In genomic region chr13:99398916-99399622, GRCh38 we compare ENCODE assay signal across 19 cellular contexts.
DNase-seq lines count a peak whose midpoint lies in the region; ATAC-seq lines count a peak whose summit lies in the region.
"Had no signal": no experiment of that assay in that cellular context is flagged by ENCODE, and none has a peak within 500 bp of the region (broad histone marks: within the 10 kb centered on the region; RNA-seq: fewer than 3 reads in every experiment).

No MANE protein-coding gene starts in this region.

- CTCF ChIA-PET in activated CD4-positive, alpha-beta T cell treated with anti-CD3 and anti-CD28 coated beads, Interleukin-2, amount 10 ng/mL, durations not matched to agents 7 days and 5 days (lab: Charles Lee), result interaction anchor here (1.3 to 3.2 kb wide), 3 partner anchors 11 to 38 kb away, joined by 3 to 12 read pairs (median 11); no protein-coding TSS in a partner anchor

- H3K9me3 Mint-ChIP-seq in activated CD4-positive, alpha-beta T cell treated with anti-CD3 and anti-CD28 coated beads, Interleukin-2, amount 10 ng/mL, durations not matched to agents 7 days and 5 days, result peaks cover 6% of the 10 kb centered on the region
- H3K9me3 Mint-ChIP-seq in stimulated activated naive CD8-positive, alpha-beta T cell treated with anti-CD3 and anti-CD28 coated beads, Interleukin-15, Interleukin-2, amounts not matched to agents 100 ng/mL and 50 ng/mL, for 24 hours, result peaks cover 5% of the 10 kb centered on the region
- H3K9me3 Mint-ChIP-seq in naive thymus-derived CD8-positive, alpha-beta T cell, result no peaks in the 10 kb centered on the region
- H3K9me3 Mint-ChIP-seq in activated T-helper 17 cell treated with anti-CD3 and anti-CD28 coated beads, Interleukin-2, amount 50 U/mL, for 72 hours, result no peaks in the 10 kb centered on the region

- H3K4me1 Mint-ChIP-seq in activated CD4-positive, alpha-beta T cell treated with anti-CD3 and anti-CD28 coated beads, Interleukin-2, amount 10 ng/mL, durations not matched to agents 7 days and 5 days, result peaks cover 26% of the 10 kb centered on the region
- H3K4me1 Mint-ChIP-seq in stimulated activated naive CD8-positive, alpha-beta T cell treated with anti-CD3 and anti-CD28 coated beads, Interleukin-15, Interleukin-2, amounts not matched to agents 100 ng/mL and 50 ng/mL, for 24 hours (ENCODE audit: low read depth), result peaks cover 83% of the 10 kb centered on the region
- H3K4me1 Mint-ChIP-seq in naive thymus-derived CD8-positive, alpha-beta T cell, result peaks cover 22 to 84% (median 34%) of the 10 kb centered on the region in 4 donors
- peaks cover 11% of the 10 kb centered on the region for H3K4me1 Mint-ChIP-seq in activated T-helper 17 cell treated with anti-CD3 and anti-CD28 coated beads, Interleukin-2, amount 50 U/mL, for 72 hours

- POLR2A ChIA-PET in activated CD4-positive, alpha-beta T cell treated with anti-CD3 and anti-CD28 coated beads, Interleukin-2, amount 10 ng/mL, durations not matched to agents 7 days and 5 days (lab: Charles Lee), result no interaction called here
- POLR2A ChIA-PET in naive thymus-derived CD8-positive, alpha-beta T cell (lab: Charles Lee), result interaction anchor here (1.3 to 1.6 kb wide), 2 partner anchors 10 kb away, joined by 4 to 5 read pairs; no protein-coding TSS in a partner anchor

- H3K4me3 Mint-ChIP-seq in activated CD4-positive, alpha-beta T cell treated with anti-CD3 and anti-CD28 coated beads, Interleukin-2, amount 10 ng/mL, durations not matched to agents 7 days and 5 days, result no peak overlapping the region
- H3K4me3 Mint-ChIP-seq in stimulated activated naive CD8-positive, alpha-beta T cell treated with anti-CD3 and anti-CD28 coated beads, Interleukin-15, Interleukin-2, amounts not matched to agents 100 ng/mL and 50 ng/mL, for 24 hours, result no peak overlapping the region
- H3K4me3 Mint-ChIP-seq in naive thymus-derived CD8-positive, alpha-beta T cell, result peak overlapping the region in 3 of 10 donors; percentile 3 to 49 (median 24)
- H3K4me3 Mint-ChIP-seq in activated T-helper 17 cell treated with anti-CD3 and anti-CD28 coated beads, Interleukin-2, amount 50 U/mL, for 72 hours, result no peak overlapping the region

- H3K36me3 Mint-ChIP-seq in activated CD4-positive, alpha-beta T cell treated with anti-CD3 and anti-CD28 coated beads, Interleukin-2, amount 10 ng/mL, durations not matched to agents 7 days and 5 days (ENCODE audit: low read depth), result peaks cover 6% of the 10 kb centered on the region
- peaks cover 8% of the 10 kb centered on the region for H3K36me3 Mint-ChIP-seq in stimulated activated naive CD8-positive, alpha-beta T cell treated with anti-CD3 and anti-CD28 coated beads, Interleukin-15, Interleukin-2, amounts not matched to agents 100 ng/mL and 50 ng/mL, for 24 hours (ENCODE audit: low read depth)
- H3K36me3 Mint-ChIP-seq in naive thymus-derived CD8-positive, alpha-beta T cell, result peaks cover 0 to 8% (median 2%) of the 10 kb centered on the region in 3 donors
- no peaks in the 10 kb centered on the region for H3K36me3 Mint-ChIP-seq in activated T-helper 17 cell treated with anti-CD3 and anti-CD28 coated beads, Interleukin-2, amount 50 U/mL, for 72 hours (ENCODE audit: low read depth)

- H3K27me3 Mint-ChIP-seq in activated CD4-positive, alpha-beta T cell treated with anti-CD3 and anti-CD28 coated beads, Interleukin-2, amount 10 ng/mL, durations not matched to agents 7 days and 5 days, result no peaks in the 10 kb centered on the region
- no peaks in the 10 kb centered on the region for H3K27me3 Mint-ChIP-seq in stimulated activated naive CD8-positive, alpha-beta T cell treated with anti-CD3 and anti-CD28 coated beads, Interleukin-15, Interleukin-2, amounts not matched to agents 100 ng/mL and 50 ng/mL, for 24 hours
- no peaks in the 10 kb centered on the region for H3K27me3 Mint-ChIP-seq in naive thymus-derived CD8-positive, alpha-beta T cell
- H3K27me3 Mint-ChIP-seq in activated T-helper 17 cell treated with anti-CD3 and anti-CD28 coated beads, Interleukin-2, amount 50 U/mL, for 72 hours, result no peaks in the 10 kb centered on the region

- no peak for ATAC-seq in stimulated activated naive CD8-positive, alpha-beta T cell treated with anti-CD3 and anti-CD28 coated beads, Interleukin-15, Interleukin-2, amounts not matched to agents 100 U/mL and 50 U/mL, for 24 hours
- ATAC-seq in naive thymus-derived CD8-positive, alpha-beta T cell, result no peak
- no peak for ATAC-seq in GM21717 (IDR thresholded peaks at IDR 0.05; ENCODE audit: unreplicated experiment)
- ATAC-seq in activated T-helper 17 cell treated with anti-CD3 and anti-CD28 coated beads, Interleukin-2, amount 50 U/mL, for 72 hours (replicated peaks), result no peak
- ATAC-seq: HCT116, Panc1 had no signal

- peak overlapping the region; percentile 65 for H3K27ac Mint-ChIP-seq in activated CD4-positive, alpha-beta T cell treated with anti-CD3 and anti-CD28 coated beads, Interleukin-2, amount 10 ng/mL, durations not matched to agents 7 days and 5 days
- H3K27ac Mint-ChIP-seq in stimulated activated naive CD8-positive, alpha-beta T cell treated with anti-CD3 and anti-CD28 coated beads, Interleukin-15, Interleukin-2, amounts not matched to agents 100 ng/mL and 50 ng/mL, for 24 hours, result peak overlapping the region; percentile 45
- H3K27ac Mint-ChIP-seq in naive thymus-derived CD8-positive, alpha-beta T cell, result peak overlapping the region in 9 of 10 donors; percentile 40 to 87 (median 54)
- no peak overlapping the region for H3K27ac Mint-ChIP-seq in activated T-helper 17 cell treated with anti-CD3 and anti-CD28 coated beads, Interleukin-2, amount 50 U/mL, for 72 hours

- no peak for DNase-seq in activated CD4-positive, alpha-beta T cell treated with anti-CD3 and anti-CD28 coated beads, Interleukin-2, amount 10 ng/mL, durations not matched to agents 7 days and 5 days
- DNase-seq in activated CD4-positive, alpha-beta T cell treated with anti-CD3 and anti-CD28 coated beads, Interleukin-2, amount 50 U/mL, for 48 hours, result no peak
- no peak for DNase-seq in stimulated activated naive CD8-positive, alpha-beta T cell treated with anti-CD3 and anti-CD28 coated beads, Interleukin-15, Interleukin-2, amounts not matched to agents 100 U/mL and 50 U/mL, for 24 hours
- peak in 1 of 10 donors; percentile 19 for DNase-seq in naive thymus-derived CD8-positive, alpha-beta T cell
- DNase-seq in NCI-H345 treated with DMSO at 0.1 percent for 48 hours (lab: John Stamatoyannopoulos, UW; ENCODE audit: unreplicated experiment), result no peak
- DNase-seq: C1 segment of cervical spinal cord, COR-L47, DMS153, GM23248, NCI-H1417, NCI-H2029, NCI-H2171 treated with DMSO at 0.1 percent for 48 hours, NCI-H510A, NCI-H82 had no signal
